32 cellular contexts compared by ENCODE assay signal in the genomic region with DNA sequence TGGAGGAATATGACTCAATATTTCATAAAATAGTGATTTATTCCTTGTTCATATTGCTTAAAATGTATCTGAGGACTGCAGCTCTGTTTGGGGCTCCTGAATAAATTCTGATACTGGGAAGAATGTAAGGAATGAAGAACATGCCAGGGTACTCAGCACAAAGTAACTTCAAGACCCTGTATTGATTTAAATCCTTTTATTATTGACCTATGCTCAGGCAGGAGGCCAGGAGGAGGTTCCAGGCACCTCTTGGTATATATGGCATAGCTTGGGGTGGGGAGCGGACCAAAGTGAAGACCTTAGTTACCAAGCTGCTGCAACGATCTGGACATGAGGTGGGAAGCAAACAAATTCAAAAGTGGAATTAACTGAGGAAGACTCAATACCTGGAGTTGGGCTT.
"Had no signal": no experiment of that assay in that cellular context is flagged by ENCODE, and none has a peak within 500 bp of the region (broad histone marks: within the 10 kb centered on the region; RNA-seq: fewer than 3 reads in every experiment).

No MANE protein-coding gene starts in this region.

- H3K27ac ChIP-seq: colonic mucosa, esophagus squamous epithelium, heart right ventricle, prostate gland, right atrium auricular region, stomach, testis, tibial artery had no signal

- H3K27me3 Mint-ChIP-seq: dendritic cell treated with granulocyte-macrophage colony-stimulating factor and Interleukin-4, amounts not matched to agents 40 ng/mL and 50 ng/mL, for 4 days; naive thymus-derived CD4-positive, alpha-beta T cell; type B pancreatic cell had no signal

- H3K9me3 ChIP-seq: colonic mucosa, esophagus squamous epithelium, prostate gland, right atrium auricular region, stomach, testis, tibial artery had no signal

- H3K4me1 ChIP-seq: colonic mucosa, esophagus squamous epithelium, heart right ventricle, prostate gland, right atrium auricular region, stomach, testis, tibial artery had no signal

- H3K27ac Mint-ChIP-seq: dendritic cell treated with granulocyte-macrophage colony-stimulating factor and Interleukin-4, amounts not matched to agents 40 ng/mL and 50 ng/mL, for 4 days; naive thymus-derived CD4-positive, alpha-beta T cell; nephron; type B pancreatic cell had no signal

- DNase-seq: colonic mucosa; effector memory CD4-positive, alpha-beta T cell; erythroblast; esophagus squamous epithelium; foreskin melanocyte; glutamatergic neuron; heart right ventricle; hippocampal formation; kidney; mesenchymal stem cell; midbrain; naive thymus-derived CD4-positive, alpha-beta T cell; nucleus accumbens; stimulated activated CD4-positive, alpha-beta T cell treated with anti-CD3 and anti-CD28 coated beads, Interleukin-12 subunit alpha, Interleukin-12 subunit beta, amount 100 ng/mL, for 4 hours; stimulated activated CD4-positive, alpha-beta T cell treated with anti-CD3 and anti-CD28 coated beads, Interleukin-1b, Interleukin-23, amount 100 ng/mL, for 48 hours; stimulated activated CD4-positive, alpha-beta T cell treated with anti-CD3 and anti-CD28 coated beads, Interleukin-4, amount 100 ng/mL, for 1 hour; stimulated activated CD8-positive, alpha-beta memory T cell treated with anti-CD3 and anti-CD28 coated beads, Interleukin-4, amount 100 ng/mL, for 48 hours; stimulated activated naive CD4-positive, alpha-beta T cell; stomach; substantia nigra; testis; tibial artery had no signal

- ATAC-seq: heart right ventricle; left lobe of liver; naive thymus-derived CD4-positive, alpha-beta T cell; sciatic nerve had no signal

- H3K27me3 ChIP-seq: colonic mucosa, esophagus squamous epithelium, heart right ventricle, right atrium auricular region, stomach, testis, tibial artery had no signal

- H3K4me1 Mint-ChIP-seq: naive thymus-derived CD4-positive, alpha-beta T cell; nephron had no signal

- H3K4me3 ChIP-seq: colonic mucosa, esophagus squamous epithelium, heart right ventricle, lung, prostate gland, right atrium auricular region, smooth muscle cell, stomach, testis, tibial artery had no signal

- H3K4me3 Mint-ChIP-seq: dendritic cell treated with granulocyte-macrophage colony-stimulating factor and Interleukin-4, amounts not matched to agents 40 ng/mL and 50 ng/mL, for 4 days; naive thymus-derived CD4-positive, alpha-beta T cell; nephron; type B pancreatic cell had no signal

- H3K4me2 ChIP-seq: smooth muscle cell had no signal

- H3K36me3 ChIP-seq: colonic mucosa, esophagus squamous epithelium, heart right ventricle, prostate gland, right atrium auricular region, stomach, tibial artery had no signal

- FAIRE-seq: endometrium, kidney had no signal

- H3K9me3 Mint-ChIP-seq: nephron, type B pancreatic cell had no signal
